ENCODE assay signal across 8 cellular contexts in genomic region chr12:7995266-7995963, GRCh38. TPM values are rescaled to one million over a fixed set of nuclear protein-coding genes. Genes with fewer than 3 reads are reported as not detected.
DNase-seq lines count a peak whose midpoint lies in the region; ATAC-seq and TF ChIP-seq lines count a peak whose summit lies in the region.

No MANE protein-coding gene starts in this region.

- TF ChIP-seq CTCF in BJ (IDR thresholded peaks at IDR 0.05; ENCODE audit: insufficient read depth, low read depth, low read length) (peak; percentile 79), right lobe of liver (IDR thresholded peaks at IDR 0.05) (peak; percentile 81 to 91 (median 84))

- 36% methylated on average over 9 of the region's 9 CpGs for WGBS in right lobe of liver (ENCODE audit: insufficient coverage, low coverage, low lambda C conversion rate, missing lambda C conversion rate)

- H3K36me3 ChIP-seq in BJ (ENCODE audit: control insufficient read depth, insufficient read depth, low read length) (no peaks in the 10 kb centered on the region), right lobe of liver (no peaks in the 10 kb centered on the region)

- no peaks in the 10 kb centered on the region for H3K9me3 ChIP-seq in right lobe of liver

- H3K27me3 ChIP-seq in BJ (ENCODE audit: control insufficient read depth, insufficient read depth, low read length) = no peaks in the 10 kb centered on the region
- H3K27me3 ChIP-seq in right lobe of liver = no peaks in the 10 kb centered on the region

- no peak for TF ChIP-seq POLR2A in right lobe of liver (IDR thresholded peaks at IDR 0.05)

- CTCF ChIA-PET in BJ (lab: Yijun Ruan, JAX) = interaction anchor here (0.6 to 4.2 kb wide), 26 partner anchors 9 to 165 kb away, joined by 3 to 59 read pairs (median 6); partner anchors contain the start of genes FOXJ2 and SLC2A3

- H3K4me1 ChIP-seq in right lobe of liver = no peaks in the 10 kb centered on the region

- peak; percentile 100 for ATAC-seq in GM19035 (IDR thresholded peaks at IDR 0.05; ENCODE audit: unreplicated experiment)
- peak; percentile 100 for ATAC-seq in HG03175 (IDR thresholded peaks at IDR 0.05; ENCODE audit: unreplicated experiment)
- ATAC-seq in right lobe of liver = peak; percentile 99 to 100 (median 100)

- H3K4me3 ChIP-seq in BJ (ENCODE audit: low read depth, low read length) (peak overlapping the region; percentile 17), right lobe of liver (no peak overlapping the region)

- intact Hi-C loops in right lobe of liver (cut with DNase I) = loop anchor here (5.0 kb wide), 1 partner anchor 133 kb away; no protein-coding TSS in a partner anchor

- DNase-seq in BJ (ENCODE audit: low read depth) = peak; percentile 61
- DNase-seq in NCI-H2227 treated with DMSO at 0.1 percent for 48 hours (lab: John Stamatoyannopoulos, UW) = peak; percentile 46
- DNase-seq in activated CD4-positive, CD25-positive, alpha-beta regulatory T cell treated with anti-CD3 and anti-CD28 coated beads, Interleukin-2, amount 50 U/mL, for 72 hours = peak; percentile 69
- DNase-seq in cerebellum (ENCODE audit: low spot score) = peak; percentile 67
- peak; percentile 76 to 80 (median 77) for DNase-seq in right lobe of liver
- peak; percentile 73 to 82 for DNase-seq in stimulated activated CD4-positive, alpha-beta T cell treated with anti-CD3 and anti-CD28 coated beads, Interleukin-4, amount 100 ng/mL, for 48 hours (ENCODE audit: low read depth in 2 of 2)

- no peak overlapping the region for H3K27ac ChIP-seq in right lobe of liver

- POLR2A ChIA-PET in BJ (lab: Charles Lee) = interaction anchor here (0.5 to 1.7 kb wide), 4 partner anchors 59 to 936 kb away, joined by 4 to 8 read pairs (median 8); no protein-coding TSS in a partner anchor

RNA-seq across cellular contexts. Expression of gene FOXJ2, which starts 37.1 kb away (rescaled TPM):
- polyA plus RNA-seq in BJ (2011; rRNA removed) = 5.3 and 6.5 TPM in 2 replicates
- 8.8 and 14.2 TPM in 2 replicates for polyA minus RNA-seq in BJ (2011; rRNA and poly(A)+ RNA removed)
- 6.6 TPM for total RNA-seq in cerebellum
- total RNA-seq in right lobe of liver = 1 to 10 TPM; 4.4 to 5.7 (median 4.8) TPM

RNA-seq across cellular contexts. Expression of gene SLC2A3, which starts 59.4 kb away (rescaled TPM):
- 40.1 and 57.3 TPM in 2 replicates for polyA plus RNA-seq in BJ (2011; rRNA removed)
- 73.1 and 83.9 TPM in 2 replicates for polyA minus RNA-seq in BJ (2011; rRNA and poly(A)+ RNA removed)
- 69.8 TPM for total RNA-seq in cerebellum
- 10 to 100 TPM in 2 of 6 experiments, 1 to 10 TPM in 4; 6.6 to 53.5 (median 8.4) TPM for total RNA-seq in right lobe of liver
